7 cellular contexts compared by ENCODE assay signal in genomic region chr22:22297790-22298653, GRCh38. TPM values are rescaled to one million over a fixed set of nuclear protein-coding genes. Genes with fewer than 3 reads are reported as not detected.
A peak's percentile ranks its signal among the peaks of the same experiment; 100 is the strongest.
DNase-seq lines count a peak whose midpoint lies in the region; ATAC-seq, FAIRE-seq and TF ChIP-seq lines count a peak whose summit lies in the region.
"Not testable (repeated sequence)": the region's sequence is repeated elsewhere in the genome, so short reads cannot be mapped to it uniquely, and the experiment has no call there.

No MANE protein-coding gene starts in this region.

- not testable (repeated sequence) for H4K20me1 ChIP-seq in keratinocyte (ENCODE audit: control insufficient read depth, extremely low read depth, insufficient read depth, low read length)

- H3K4me3 ChIP-seq in keratinocyte (ENCODE audit: control insufficient read depth in 2 of 3, extremely low read depth in 1 of 3, insufficient read depth in 2 of 3, low read depth in 1 of 3, low read length in 3 of 3) (peak overlapping the region; percentile 70 to 74 (median 72)), skeletal muscle tissue (ENCODE audit: low read length in 3 of 3) (peak overlapping the region; percentile 71 to 81 (median 80))

- peak overlapping the region; percentile 58 for H3K4me2 ChIP-seq in keratinocyte (ENCODE audit: control insufficient read depth, extremely low read depth, insufficient read depth, low read depth, low read length)

- not testable (repeated sequence) for H3K27me3 ChIP-seq in keratinocyte (ENCODE audit: control insufficient read depth, extremely low read depth, insufficient read depth, low read length); skeletal muscle tissue (ENCODE audit: control insufficient read depth in 3 of 3, insufficient read depth in 3 of 3, low read length in 3 of 3)

- H3K9ac ChIP-seq in keratinocyte (ENCODE audit: control insufficient read depth, extremely low read depth, insufficient read depth, low read length), result peak overlapping the region; percentile 80
- H3K9ac ChIP-seq in skeletal muscle tissue (ENCODE audit: low read depth in 1 of 3, low read length in 3 of 3), result peak overlapping the region; percentile 68 to 85 (median 80)

- not testable (repeated sequence) for H3K9me3 ChIP-seq in keratinocyte (ENCODE audit: control insufficient read depth, low read depth, low read length); skeletal muscle tissue (ENCODE audit: control insufficient read depth in 3 of 3, low read length in 3 of 3)

- H3K4me1 ChIP-seq in keratinocyte (ENCODE audit: control insufficient read depth, extremely low read depth, insufficient read depth, low read length); skeletal muscle tissue (ENCODE audit: control insufficient read depth in 3 of 3, insufficient read depth in 3 of 3, low read length in 3 of 3): not testable (repeated sequence)

- not testable (repeated sequence) for FAIRE-seq in keratinocyte (lab: Jason Lieb, UNC)

- peak overlapping the region; percentile 63 for H3K27ac ChIP-seq in keratinocyte (ENCODE audit: control insufficient read depth, insufficient read depth, low read length)
- H3K27ac ChIP-seq in skeletal muscle tissue (ENCODE audit: low read depth, low read length), result peak overlapping the region; percentile 44

- dilution Hi-C loops in keratinocyte (cut with MboI; ENCODE audit: extremely low pct_ligation_motif_present, low sequenced_read_pairs), result not testable (repeated sequence)

- peak in 1 of 3 experiments; percentile 7 for TF ChIP-seq CTCF in keratinocyte (optimal IDR thresholded peaks at IDR 0.05 in 1 of 3, IDR thresholded peaks at IDR 0.05 in 1 of 3, conservative IDR thresholded peaks at IDR 0.05 in 1 of 3; ENCODE audit: extremely low read depth in 1 of 3, insufficient read depth in 2 of 3, low read length in 3 of 3)

- peak; percentile 82 for ATAC-seq in GM18517 (IDR thresholded peaks at IDR 0.05; ENCODE audit: unreplicated experiment)
- ATAC-seq in HG03135 (IDR thresholded peaks at IDR 0.05; ENCODE audit: unreplicated experiment), result peak; percentile 95

- H3K79me2 ChIP-seq in keratinocyte (ENCODE audit: control insufficient read depth, insufficient read depth, low read length), result peaks cover 39% of the 10 kb centered on the region

- not testable (repeated sequence) for H3K9me1 ChIP-seq in keratinocyte (ENCODE audit: control insufficient read depth, extremely low read depth, insufficient read depth, low read length)

- H2AFZ ChIP-seq in keratinocyte (ENCODE audit: control insufficient read depth, low read length), result peak overlapping the region; percentile 77

- H3K36me3 ChIP-seq in keratinocyte (ENCODE audit: control insufficient read depth in 2 of 2, extremely low read depth in 1 of 2, insufficient read depth in 2 of 2, low read length in 2 of 2); skeletal muscle tissue (ENCODE audit: control insufficient read depth in 3 of 3, insufficient read depth in 3 of 3, low read length in 3 of 3): not testable (repeated sequence)

- DNase-seq in NCI-H526 treated with DMSO at 0.1 percent for 48 hours (lab: John Stamatoyannopoulos, UW), result peak; percentile 31
- DNase-seq in activated CD4-positive, alpha-beta T cell treated with anti-CD3 and anti-CD28 coated beads for 4 hours, result peak; percentile 65 to 68
- peak; percentile 31 for DNase-seq in cerebellar cortex (ENCODE audit: low spot score)
- not testable (repeated sequence) for DNase-seq in keratinocyte (ENCODE audit: low read depth, low spot score)

RNA-seq across cellular contexts. Expression of gene VPREB1, which starts 53.4 kb away (rescaled TPM):
- polyA plus RNA-seq in keratinocyte, result not detected in 3 replicates
- not detected for polyA plus RNA-seq in keratinocyte (2011; ENCODE audit: low read depth)
- polyA plus RNA-seq in keratinocyte (2011; cell fraction: cytosol; rRNA removed), result not detected in 2 replicates
- not detected in 2 replicates for polyA plus RNA-seq in keratinocyte (2011; cell fraction: nucleus; rRNA removed)
- polyA plus RNA-seq in keratinocyte (2012; ENCODE audit: low replicate concordance), result not detected in 2 replicates
- not detected in 3 replicates for polyA minus RNA-seq in keratinocyte
- polyA minus RNA-seq in keratinocyte (2011; cell fraction: cytosol; rRNA and poly(A)+ RNA removed), result not detected
- polyA minus RNA-seq in keratinocyte (2011; cell fraction: nucleus; rRNA and poly(A)+ RNA removed), result not detected in 2 replicates
- total RNA-seq in skeletal muscle tissue, result not detected
